Comparison of ENCODE assay signal across 22 cellular contexts in the genomic region with DNA sequence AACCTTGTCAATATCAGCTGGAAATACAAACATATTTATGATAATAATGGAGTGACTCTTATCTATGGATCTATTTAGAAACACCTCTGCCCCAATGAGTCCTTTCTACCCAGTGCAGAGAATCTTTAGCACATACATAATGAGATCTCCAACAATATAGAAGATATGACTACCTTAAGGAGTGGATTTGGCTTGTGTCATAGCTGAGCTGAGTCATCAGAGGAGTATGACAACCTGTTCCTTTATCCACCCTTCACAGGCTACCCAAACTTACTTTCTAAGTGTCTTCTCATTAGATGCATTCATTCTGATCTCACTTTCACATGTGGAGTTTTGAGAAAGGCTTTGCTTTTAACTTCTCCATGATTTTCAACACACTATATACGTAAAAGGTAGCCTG.
"Had no signal": no experiment of that assay in that cellular context is flagged by ENCODE, and none has a peak within 500 bp of the region (broad histone marks: within the 10 kb centered on the region; RNA-seq: fewer than 3 reads in every experiment).

No MANE protein-coding gene starts in this region.

- ATAC-seq: activated CD8-positive, alpha-beta T cell treated with anti-CD3 and anti-CD28 coated beads, Interleukin-2, amount 10 ng/mL, durations not matched to agents 7 days and 5 days; T-helper 17 cell; WTC11 had no signal

- H3K4me3 ChIP-seq: MG63 had no signal

- DNase-seq: activated CD4-positive, alpha-beta T cell treated with anti-CD3 and anti-CD28 coated beads for 48 hours; activated CD4-positive, alpha-beta T cell treated with anti-CD3 and anti-CD28 coated beads, Interleukin-2, amount 50 U/mL, for 4 hours; activated CD4-positive, CD25-positive, alpha-beta regulatory T cell treated with anti-CD3 and anti-CD28 coated beads, Interleukin-2, amount 50 U/mL, for 72 hours; activated CD8-positive, alpha-beta memory T cell treated with anti-CD3 and anti-CD28 coated beads, Interleukin-2, amount 50 U/mL, for 48 hours; activated CD8-positive, alpha-beta T cell treated with anti-CD3 and anti-CD28 coated beads, Interleukin-2, amount 10 ng/mL, durations not matched to agents 7 days and 5 days; activated naive CD4-positive, alpha-beta T cell; activated T-cell treated with anti-CD3 and anti-CD28 coated beads, Interleukin-2, amount 50 U/mL, for 1 hour; aorta; KG1; MG63; MV-4-11; NCI-H1092 treated with DMSO at 0.1 percent for 48 hours; NCI-H1417 treated with DMSO at 0.1 percent for 48 hours; NCI-H1694 treated with DMSO at 0.1 percent for 48 hours; NCI-H2029 treated with DMSO at 0.1 percent for 48 hours; NCI-H524; SHP77 treated with DMSO at 0.1 percent for 48 hours; T-helper 17 cell; T-helper 9 cell had no signal

- H3K27me3 Mint-ChIP-seq: activated naive CD4-positive, alpha-beta T cell treated with anti-CD3 and anti-CD28 coated beads, Interleukin-2, amount 50 U/mL, for 24 hours; central memory CD8-positive, alpha-beta T cell; T-helper 17 cell had no signal

- H3K36me3 Mint-ChIP-seq: activated naive CD4-positive, alpha-beta T cell treated with anti-CD3 and anti-CD28 coated beads, Interleukin-2, amount 50 U/mL, for 24 hours; WTC11 had no signal

- H3K4me3 Mint-ChIP-seq: activated CD8-positive, alpha-beta T cell treated with anti-CD3 and anti-CD28 coated beads, Interleukin-2, amount 10 ng/mL, durations not matched to agents 7 days and 5 days; activated naive CD4-positive, alpha-beta T cell treated with anti-CD3 and anti-CD28 coated beads, Interleukin-2, amount 50 U/mL, for 24 hours; central memory CD8-positive, alpha-beta T cell; T-helper 17 cell; WTC11 had no signal

- H3K27me3 ChIP-seq: MG63 had no signal

- H3K9me3 ChIP-seq: MG63 had no signal

- H3K27ac Mint-ChIP-seq: activated CD8-positive, alpha-beta T cell treated with anti-CD3 and anti-CD28 coated beads, Interleukin-2, amount 10 ng/mL, durations not matched to agents 7 days and 5 days; activated naive CD4-positive, alpha-beta T cell treated with anti-CD3 and anti-CD28 coated beads, Interleukin-2, amount 50 U/mL, for 24 hours; T-helper 17 cell; WTC11 had no signal

- H3K4me1 Mint-ChIP-seq: activated naive CD4-positive, alpha-beta T cell treated with anti-CD3 and anti-CD28 coated beads, Interleukin-2, amount 50 U/mL, for 24 hours; central memory CD8-positive, alpha-beta T cell; T-helper 17 cell; WTC11 had no signal

- H3K36me3 ChIP-seq: MG63 had no signal

- H3K9me3 Mint-ChIP-seq: WTC11 had no signal
